Comparison of ENCODE assay signal across 8 cellular contexts in the genomic region with DNA sequence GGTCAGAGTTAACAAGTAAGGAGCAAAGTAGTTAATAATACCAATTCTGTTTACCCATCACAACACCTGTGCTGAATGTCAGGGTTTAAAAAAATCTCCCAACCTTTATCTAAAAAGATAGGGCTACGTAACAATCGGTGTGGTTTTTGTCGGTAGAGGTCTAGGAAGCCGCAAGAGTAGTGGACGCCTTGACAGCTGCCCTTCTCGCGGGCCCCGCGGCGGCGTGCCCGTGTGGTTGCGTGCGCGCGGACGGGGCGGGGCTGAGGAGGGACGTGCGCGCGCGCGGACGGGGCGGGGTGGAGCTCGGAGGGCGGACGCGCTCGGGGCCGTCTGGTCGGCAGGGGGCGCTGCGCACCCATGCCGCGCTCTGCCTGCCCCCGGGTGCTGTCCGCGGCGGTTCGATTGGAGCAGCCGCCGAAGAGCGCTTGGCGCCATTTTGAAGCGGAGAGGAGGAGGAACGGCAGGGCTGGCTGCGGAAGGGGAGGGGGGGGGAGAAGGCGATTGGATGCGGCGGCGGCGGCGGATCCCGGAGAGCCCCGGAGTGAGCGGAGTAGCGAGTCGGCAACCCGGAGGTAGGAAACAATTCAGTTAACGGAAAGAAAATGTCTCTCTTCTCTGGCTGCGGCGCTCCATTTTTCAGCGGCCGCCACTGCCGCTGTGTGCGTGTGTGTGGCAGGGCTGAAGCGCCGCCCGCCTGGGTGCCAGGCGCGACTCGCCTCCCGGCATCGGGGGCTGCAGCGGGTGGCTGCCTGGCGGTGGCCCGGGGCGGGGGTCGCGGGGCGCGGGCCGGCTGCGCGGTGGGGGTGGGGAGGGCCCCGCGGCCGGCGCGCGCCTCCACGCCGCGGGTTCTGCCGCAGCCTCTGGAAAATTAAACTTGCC. TPM values are rescaled to one million over a fixed set of nuclear protein-coding genes. Genes with fewer than 3 reads are reported as not detected.
DNase-seq lines count a peak whose midpoint lies in the region; ATAC-seq and TF ChIP-seq lines count a peak whose summit lies in the region.

A gene with protein sequence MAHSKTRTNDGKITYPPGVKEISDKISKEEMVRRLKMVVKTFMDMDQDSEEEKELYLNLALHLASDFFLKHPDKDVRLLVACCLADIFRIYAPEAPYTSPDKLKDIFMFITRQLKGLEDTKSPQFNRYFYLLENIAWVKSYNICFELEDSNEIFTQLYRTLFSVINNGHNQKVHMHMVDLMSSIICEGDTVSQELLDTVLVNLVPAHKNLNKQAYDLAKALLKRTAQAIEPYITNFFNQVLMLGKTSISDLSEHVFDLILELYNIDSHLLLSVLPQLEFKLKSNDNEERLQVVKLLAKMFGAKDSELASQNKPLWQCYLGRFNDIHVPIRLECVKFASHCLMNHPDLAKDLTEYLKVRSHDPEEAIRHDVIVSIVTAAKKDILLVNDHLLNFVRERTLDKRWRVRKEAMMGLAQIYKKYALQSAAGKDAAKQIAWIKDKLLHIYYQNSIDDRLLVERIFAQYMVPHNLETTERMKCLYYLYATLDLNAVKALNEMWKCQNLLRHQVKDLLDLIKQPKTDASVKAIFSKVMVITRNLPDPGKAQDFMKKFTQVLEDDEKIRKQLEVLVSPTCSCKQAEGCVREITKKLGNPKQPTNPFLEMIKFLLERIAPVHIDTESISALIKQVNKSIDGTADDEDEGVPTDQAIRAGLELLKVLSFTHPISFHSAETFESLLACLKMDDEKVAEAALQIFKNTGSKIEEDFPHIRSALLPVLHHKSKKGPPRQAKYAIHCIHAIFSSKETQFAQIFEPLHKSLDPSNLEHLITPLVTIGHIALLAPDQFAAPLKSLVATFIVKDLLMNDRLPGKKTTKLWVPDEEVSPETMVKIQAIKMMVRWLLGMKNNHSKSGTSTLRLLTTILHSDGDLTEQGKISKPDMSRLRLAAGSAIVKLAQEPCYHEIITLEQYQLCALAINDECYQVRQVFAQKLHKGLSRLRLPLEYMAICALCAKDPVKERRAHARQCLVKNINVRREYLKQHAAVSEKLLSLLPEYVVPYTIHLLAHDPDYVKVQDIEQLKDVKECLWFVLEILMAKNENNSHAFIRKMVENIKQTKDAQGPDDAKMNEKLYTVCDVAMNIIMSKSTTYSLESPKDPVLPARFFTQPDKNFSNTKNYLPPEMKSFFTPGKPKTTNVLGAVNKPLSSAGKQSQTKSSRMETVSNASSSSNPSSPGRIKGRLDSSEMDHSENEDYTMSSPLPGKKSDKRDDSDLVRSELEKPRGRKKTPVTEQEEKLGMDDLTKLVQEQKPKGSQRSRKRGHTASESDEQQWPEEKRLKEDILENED (N-terminal part only) (plus strand): TSS at position 431 of the 879 bp plus-strand sequence. CDS start 62,321 bp downstream, outside the sequence.

- peaks cover 31 to 37% of the 10 kb centered on the region in 2 donors for H3K4me1 Mint-ChIP-seq in natural killer cell treated with Interleukin-12 subunit alpha and Interleukin-12 subunit beta and Interleukin-15 and Interleukin-18, amount 100 ng/mL, for 72 hours (ENCODE audit: low read depth in 2 of 2)

- peaks cover 9% of the 10 kb centered on the region for H3K4me1 ChIP-seq in RWPE2 (ENCODE audit: insufficient read depth, poor library complexity, severe bottlenecking)

- DNase-seq in ELF-1 (ENCODE audit: low read depth, low spot score) = peak; percentile 97
- peak; percentile 85 for DNase-seq in H4 (ENCODE audit: low spot score)
- peak; percentile 92 for DNase-seq in LoVo (ENCODE audit: low spot score)
- peak; percentile 90 for DNase-seq in RWPE2 (ENCODE audit: low spot score)
- DNase-seq in activated T-helper 9 cell treated with anti-CD3 and anti-CD28 coated beads, Interleukin-2, amount 50 U/mL, for 16 hours (ENCODE audit: low read depth) = peak; percentile 94
- DNase-seq in fibroblast of pulmonary artery (ENCODE audit: low read depth) = peak; percentile 94
- DNase-seq in natural killer cell treated with Interleukin-12 subunit alpha and Interleukin-12 subunit beta and Interleukin-15 and Interleukin-18, amount 100 ng/mL, for 72 hours (ENCODE audit: low spot score) = peak; percentile 97
- peak; percentile 96 for DNase-seq in stimulated activated naive CD8-positive, alpha-beta T cell treated with anti-CD3 and anti-CD28 coated beads, Interleukin-15, Interleukin-2, amounts not matched to agents 100 U/mL and 50 U/mL, for 24 hours

- H3K9me3 Mint-ChIP-seq in natural killer cell treated with Interleukin-12 subunit alpha and Interleukin-12 subunit beta and Interleukin-15 and Interleukin-18, amount 100 ng/mL, for 72 hours = no peaks in the 10 kb centered on the region

- H3K27me3 Mint-ChIP-seq in natural killer cell treated with Interleukin-12 subunit alpha and Interleukin-12 subunit beta and Interleukin-15 and Interleukin-18, amount 100 ng/mL, for 72 hours = no peaks in the 10 kb centered on the region

- peak within 1 kb of the TSS; percentile 83 for H3K27ac ChIP-seq in RWPE2 (ENCODE audit: poor library complexity, severe bottlenecking)

- peak within 1 kb of the TSS; percentile 98 for H3K4me3 ChIP-seq in RWPE2 (ENCODE audit: severe bottlenecking)
- H3K4me3 ChIP-seq in fibroblast of pulmonary artery (replicated peaks; ENCODE audit: low read depth, low read length) = peak within 1 kb of the TSS; percentile 67

- no peaks in the 10 kb centered on the region for H3K36me3 Mint-ChIP-seq in natural killer cell treated with Interleukin-12 subunit alpha and Interleukin-12 subunit beta and Interleukin-15 and Interleukin-18, amount 100 ng/mL, for 72 hours

- H3K27me3 ChIP-seq in RWPE2 (ENCODE audit: insufficient read depth, poor library complexity, severe bottlenecking) = no peaks in the 10 kb centered on the region

- H3K27ac Mint-ChIP-seq in natural killer cell treated with Interleukin-12 subunit alpha and Interleukin-12 subunit beta and Interleukin-15 and Interleukin-18, amount 100 ng/mL, for 72 hours = peak within 1 kb of the TSS; percentile 85 to 97

- ATAC-seq in RWPE2 (ENCODE audit: low read depth) = peak; percentile 86
- ATAC-seq in natural killer cell treated with Interleukin-12 subunit alpha and Interleukin-12 subunit beta and Interleukin-15 and Interleukin-18, amount 100 ng/mL, for 72 hours = peak; percentile 97 to 98
- peak; percentile 96 for ATAC-seq in stimulated activated naive CD8-positive, alpha-beta T cell treated with anti-CD3 and anti-CD28 coated beads, Interleukin-15, Interleukin-2, amounts not matched to agents 100 U/mL and 50 U/mL, for 24 hours

- no peaks in the 10 kb centered on the region for H3K36me3 ChIP-seq in RWPE2 (ENCODE audit: low read depth)

- TF ChIP-seq CTCF in RWPE2 (IDR thresholded peaks at IDR 0.05; ENCODE audit: poor library complexity, severe bottlenecking) = peak; percentile 95
- TF ChIP-seq CTCF in fibroblast of pulmonary artery (IDR thresholded peaks at IDR 0.05; ENCODE audit: low read length, missing control alignments) = peak; percentile 25

- peak within 1 kb of the TSS; percentile 91 for H3K4me3 Mint-ChIP-seq in natural killer cell treated with Interleukin-12 subunit alpha and Interleukin-12 subunit beta and Interleukin-15 and Interleukin-18, amount 100 ng/mL, for 72 hours

- H3K9me3 ChIP-seq in RWPE2 (ENCODE audit: severe bottlenecking) = no peaks in the 10 kb centered on the region

RNA-seq across cellular contexts. Expression of the gene that starts here (rescaled TPM):
- 13.4 and 13.7 TPM in 2 replicates for total RNA-seq in H4 (2014; rRNA removed; shearing (Covaris generic))
- 10 to 100 TPM; 46.9 to 48.6 TPM for total RNA-seq in natural killer cell treated with Interleukin-12 subunit alpha and Interleukin-12 subunit beta and Interleukin-15 and Interleukin-18, amount 100 ng/mL, for 72 hours

Comparison
In these comparisons a context has a peak if more than half of its experiments do, and no peak if none do; other contexts are left out.
1. Peak in every context shown above with its lines: DNase-seq, ATAC-seq, H3K4me3 ChIP-seq and H3K27ac ChIP-seq.